ENCODE assay signal across 8 cellular contexts in the genomic region with DNA sequence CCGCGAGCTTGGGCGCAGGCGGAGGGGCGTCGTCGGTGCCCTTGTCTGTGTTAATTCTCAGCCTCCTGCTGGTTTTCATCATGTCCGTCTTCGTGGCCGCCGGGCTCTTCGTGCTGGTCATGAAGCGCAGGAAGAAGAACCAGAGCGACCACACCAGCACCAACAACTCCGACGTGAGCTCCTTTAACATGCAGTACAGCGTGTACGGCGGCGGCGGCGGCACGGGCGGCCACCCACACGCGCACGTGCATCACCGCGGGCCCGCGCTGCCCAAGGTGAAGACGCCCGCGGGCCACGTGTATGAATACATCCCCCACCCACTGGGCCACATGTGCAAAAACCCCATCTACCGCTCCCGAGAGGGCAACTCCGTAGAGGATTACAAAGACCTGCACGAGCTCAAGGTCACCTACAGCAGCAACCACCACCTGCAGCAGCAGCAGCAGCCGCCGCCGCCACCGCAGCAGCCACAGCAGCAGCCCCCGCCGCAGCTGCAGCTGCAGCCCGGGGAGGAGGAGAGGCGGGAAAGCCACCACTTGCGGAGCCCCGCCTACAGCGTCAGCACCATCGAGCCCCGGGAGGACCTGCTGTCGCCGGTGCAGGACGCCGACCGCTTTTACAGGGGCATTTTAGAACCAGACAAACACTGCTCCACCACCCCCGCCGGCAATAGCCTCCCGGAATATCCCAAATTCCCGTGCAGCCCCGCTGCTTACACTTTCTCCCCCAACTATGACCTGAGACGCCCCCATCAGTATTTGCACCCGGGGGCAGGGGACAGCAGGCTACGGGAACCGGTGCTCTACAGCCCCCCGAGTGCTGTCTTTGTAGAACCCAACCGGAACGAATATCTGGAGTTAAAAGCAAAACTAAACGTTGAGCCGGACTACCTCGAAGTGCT. TPM values are rescaled to one million over a fixed set of nuclear protein-coding genes. Genes with fewer than 3 reads are reported as not detected.
DNase-seq lines count a peak whose midpoint lies in the region; ATAC-seq and TF ChIP-seq lines count a peak whose summit lies in the region.

No MANE protein-coding gene starts in this region.

- TF ChIP-seq CTCF in Panc1 (IDR thresholded peaks at IDR 0.05), result no peak
- no peak for TF ChIP-seq CTCF in dorsolateral prefrontal cortex (IDR thresholded peaks at IDR 0.05 in 54 of 56, conservative IDR thresholded peaks at IDR 0.05 in 2 of 56; ENCODE audit: low read depth in 1 of 56, partially characterized antibody in 56 of 56)

- H3K27ac ChIP-seq in Panc1 (ENCODE audit: low read length), result peak overlapping the region; percentile 69
- peak overlapping the region in 44 of 59 donors; percentile 5 to 78 (median 44) for H3K27ac ChIP-seq in dorsolateral prefrontal cortex
- H3K27ac ChIP-seq in muscle layer of colon (ENCODE audit: low read depth, low read length), result no peak overlapping the region

- H3K9me3 ChIP-seq in Panc1 (ENCODE audit: control insufficient read depth, insufficient read depth, low read depth, low read length) (no peaks in the 10 kb centered on the region), muscle layer of colon (ENCODE audit: low read length) (no peaks in the 10 kb centered on the region)

- POLR2A ChIA-PET in Panc1 (lab: Charles Lee), result no interaction called here

- H3K4me3 ChIP-seq in Panc1 (ENCODE audit: low read depth in 2 of 2, low read length in 2 of 2) (peak overlapping the region; percentile 51 to 74), dorsolateral prefrontal cortex (peak overlapping the region; percentile 27 to 86 (median 65)), muscle layer of colon (ENCODE audit: low read depth in 1 of 2, low read length in 2 of 2) (peak overlapping the region; percentile 55 to 68)

- peak; percentile 16 for DNase-seq in DMS 273 (lab: John Stamatoyannopoulos, UW; ENCODE audit: unreplicated experiment)
- no peak for DNase-seq in DMS 273 treated with DMSO at 0.1 percent for 48 hours (lab: John Stamatoyannopoulos, UW)
- DNase-seq in Panc1 (ENCODE audit: low read depth, low spot score), result no peak
- DNase-seq in dorsolateral prefrontal cortex, result peak in 4 of 10 donors; percentile 20 to 62 (median 52)
- DNase-seq in SKM-1 (lab: John Stamatoyannopoulos, UW; ENCODE audit: unreplicated experiment), result no peak
- DNase-seq in HT-29 (ENCODE audit: low spot score), result no peak

- no TSS peak for BruUV-seq in Panc1 (replicated peaks; lab: Mats Ljungman, UMichigan)

- ATAC-seq in Panc1 (peak; percentile 81), HG02623 (IDR thresholded peaks at IDR 0.05; ENCODE audit: unreplicated experiment) (no peak)

- H3K4me1 ChIP-seq in Panc1 (ENCODE audit: control insufficient read depth, insufficient read depth, low read length) (peaks cover 4% of the 10 kb centered on the region; the same call in 1 of the 2 replicates), muscle layer of colon (ENCODE audit: insufficient read depth, low read length) (peaks cover 22% of the 10 kb centered on the region)

- H3K36me3 ChIP-seq in Panc1 (ENCODE audit: control insufficient read depth, insufficient read depth, low read length) (no peaks in the 10 kb centered on the region), muscle layer of colon (ENCODE audit: insufficient read depth, low read length) (no peaks in the 10 kb centered on the region)

- intact Hi-C loops in Panc1 (cut with micrococcal nuclease; ENCODE audit: unreplicated experiment), result loop anchor here (10.0 kb wide), 1 partner anchor 127 kb away; no protein-coding TSS in a partner anchor
- intact Hi-C loops in dorsolateral prefrontal cortex (cut with DNase I), result loop anchor here in 1 of 2 donors (10.0 kb wide), 1 partner anchor 803 kb away; no protein-coding TSS in a partner anchor

- in situ Hi-C loops in Panc1 (cut with HindIII; ENCODE audit: low pct_unique_long_range_greater_than_20kb, low sequenced_read_pairs), result no loop called here

- H3K9ac ChIP-seq in muscle layer of colon (ENCODE audit: low read length), result no peak overlapping the region

- no peaks in the 10 kb centered on the region for H3K27me3 ChIP-seq in Panc1 (ENCODE audit: control insufficient read depth, insufficient read depth, low read length)
- peaks cover 0 to 19% (median 0%) of the 10 kb centered on the region in 45 donors for H3K27me3 ChIP-seq in dorsolateral prefrontal cortex
- peaks cover 43 to 54% of the 10 kb centered on the region in 2 donors for H3K27me3 ChIP-seq in muscle layer of colon (ENCODE audit: control insufficient read depth in 1 of 2, insufficient read depth in 2 of 2, low read length in 2 of 2)

- CTCF ChIA-PET in Panc1 (lab: Charles Lee), result no interaction called here

RNA-seq across cellular contexts. Expression of gene SLITRK5, which starts 6.4 kb away (rescaled TPM):
- total RNA-seq in Panc1 (2021; ENCODE audit: unreplicated experiment), result 0.08 TPM
- 0.11 TPM for polyA plus RNA-seq in Panc1 (2012; ENCODE audit: insufficient read length)
- 10 to 100 TPM in 118 of 120 experiments, 1 to 10 TPM in 2; 7.8 to 27.3 (median 18.2) TPM for total RNA-seq in dorsolateral prefrontal cortex
- total RNA-seq in HT-29 (2014; rRNA removed; shearing (Covaris generic)), result not detected in 2 replicates
